ENCODE assay signal across 8 cellular contexts in genomic region chr6:30396833-30397479, GRCh38. TPM values are rescaled to one million over a fixed set of nuclear protein-coding genes. Genes with fewer than 3 reads are reported as not detected.
A peak's percentile ranks its signal among the peaks of the same experiment; 100 is the strongest.
DNase-seq lines count a peak whose midpoint lies in the region; ATAC-seq and TF ChIP-seq lines count a peak whose summit lies in the region.

No MANE protein-coding gene starts in this region.

- H3K9me3 Mint-ChIP-seq in naive B cell: no peaks in the 10 kb centered on the region

- no peaks in the 10 kb centered on the region for H3K79me2 ChIP-seq in OCI-LY7 (ENCODE audit: insufficient read depth, low read depth, low read length)

- WGBS in esophagus muscularis mucosa: 22% methylated on average over 15 of the region's 20 CpGs

- POLR2A ChIA-PET in OCI-LY7 (lab: Charles Lee): no interaction called here

- TF ChIP-seq EP300 in esophagus muscularis mucosa (IDR thresholded peaks at IDR 0.05): no peak

- H3K4me3 ChIP-seq in OCI-LY7 (ENCODE audit: low read depth, low read length, poor library complexity, severe bottlenecking) (no peak overlapping the region), esophagus muscularis mucosa (no peak overlapping the region)

- peaks cover 0 to 20% (median 0%) of the 10 kb centered on the region in 4 donors for H3K27me3 ChIP-seq in esophagus muscularis mucosa

- peaks cover 3 to 16% (median 8%) of the 10 kb centered on the region in 3 donors for H3K4me1 Mint-ChIP-seq in naive B cell

- no peak for TF ChIP-seq POLR2A in esophagus muscularis mucosa (IDR thresholded peaks at IDR 0.05; ENCODE audit: low read depth)

- peaks cover 43 to 70% (median 59%) of the 10 kb centered on the region in 3 donors for H3K27me3 Mint-ChIP-seq in naive B cell

- ATAC-seq in naive B cell (ENCODE audit: low read depth in 2 of 2): peak; percentile 99
- no peak for ATAC-seq in HG03025 (IDR thresholded peaks at IDR 0.05; ENCODE audit: low FRiP score, unreplicated experiment)

- CTCF ChIA-PET in OCI-LY7 (lab: Charles Lee; ENCODE audit: unreplicated experiment): interaction anchor here (1.0 to 1.1 kb wide), 2 partner anchors 95 to 158 kb away, joined by 3 to 4 read pairs; no protein-coding TSS in a partner anchor

- DNase-seq in HPDE6-E6E7 (ENCODE audit: extremely low spot score) (peak; percentile 64), OCI-LY7 (ENCODE audit: low spot score) (peak; percentile 79), activated T-cell treated with anti-CD3 and anti-CD28 coated beads for 4 hours (peak; percentile 80), esophagus muscularis mucosa (ENCODE audit: extremely low spot score) (peak; percentile 94), naive B cell (peak; percentile 78)
- peak; percentile 62 to 75 for DNase-seq in stimulated activated CD8-positive, alpha-beta memory T cell treated with anti-CD3 and anti-CD28 coated beads, Interleukin-7, amount 100 ng/mL, for 48 hours (ENCODE audit: extremely low read depth in 1 of 2, low read depth in 1 of 2)

- H3K9me3 ChIP-seq in OCI-LY7 (ENCODE audit: low read length) (no peaks in the 10 kb centered on the region), esophagus muscularis mucosa (no peaks in the 10 kb centered on the region)

- H3K4me3 Mint-ChIP-seq in naive B cell: peak overlapping the region in 1 of 8 donors; percentile 35

- H3K27ac Mint-ChIP-seq in naive B cell: no peak overlapping the region

- no peaks in the 10 kb centered on the region for H4K20me1 ChIP-seq in OCI-LY7 (ENCODE audit: insufficient read depth, low read length)

- H3K4me1 ChIP-seq in OCI-LY7 (ENCODE audit: insufficient read depth, low read length, poor library complexity, severe bottlenecking) (no peaks in the 10 kb centered on the region), esophagus muscularis mucosa (peaks cover 0 to 8% (median 4%) of the 10 kb centered on the region in 4 donors)

- H3K4me2 ChIP-seq in OCI-LY7 (ENCODE audit: low read length): no peak overlapping the region

- no peaks in the 10 kb centered on the region for H3K9me2 ChIP-seq in OCI-LY7 (ENCODE audit: insufficient read depth, low read length)

- BruUV-seq in OCI-LY7 (replicated peaks; lab: Mats Ljungman, UMichigan): no TSS peak

- H3K36me3 Mint-ChIP-seq in naive B cell: no peaks in the 10 kb centered on the region

- intact Hi-C loops in OCI-LY7 (cut with micrococcal nuclease; ENCODE audit: unreplicated experiment): loop anchor here (1.0 to 5.0 kb wide), 5 partner anchors 40 to 360 kb away; no protein-coding TSS in a partner anchor
- intact Hi-C loops in esophagus muscularis mucosa (cut with DNase I): loop anchor here (2.0 to 5.0 kb wide), 2 partner anchors 40 to 180 kb away; no protein-coding TSS in a partner anchor

- H2AFZ ChIP-seq in OCI-LY7 (ENCODE audit: low read length): no peak overlapping the region

- H3K27ac ChIP-seq in OCI-LY7 (ENCODE audit: low read depth, low read length, poor library complexity, severe bottlenecking): no peak overlapping the region
- no peak overlapping the region for H3K27ac ChIP-seq in esophagus muscularis mucosa (replicated peaks in 1 of 4)

- peak; percentile 96 for TF ChIP-seq CTCF in GM12874 (IDR thresholded peaks at IDR 0.05; ENCODE audit: insufficient read depth, low read depth, low read length)
- TF ChIP-seq CTCF in OCI-LY7 (conservative IDR thresholded peaks at IDR 0.05; ENCODE audit: low read length): peak; percentile 95
- TF ChIP-seq CTCF in esophagus muscularis mucosa (IDR thresholded peaks at IDR 0.05): peak; percentile 79 to 93 (median 81)

- H3K36me3 ChIP-seq in OCI-LY7 (ENCODE audit: insufficient read depth, low read length) (no peaks in the 10 kb centered on the region), esophagus muscularis mucosa (no peaks in the 10 kb centered on the region)

RNA-seq across cellular contexts. Expression of gene RPP21, which starts 52.0 kb away (rescaled TPM):
- total RNA-seq in OCI-LY7 (2014; rRNA removed; shearing (Covaris generic)): 77.3 and 88.1 TPM in 2 replicates
- 50.4 and 51.4 TPM in 2 replicates for total RNA-seq in OCI-LY7 (2022)
- 100 to 1,000 TPM in 2 of 4 donors, 10 to 100 TPM in 2; 78.1 to 149 (median 113) TPM for total RNA-seq in esophagus muscularis mucosa
- 100 to 1,000 TPM in 3 of 6 donors, 10 to 100 TPM in 3; 82.9 to 124 (median 98.4) TPM for polyA plus RNA-seq in naive B cell (ENCODE audit: low read depth in 6 of 6)
